Comparison of ENCODE assay signal across 29 cellular contexts in the genomic region with DNA sequence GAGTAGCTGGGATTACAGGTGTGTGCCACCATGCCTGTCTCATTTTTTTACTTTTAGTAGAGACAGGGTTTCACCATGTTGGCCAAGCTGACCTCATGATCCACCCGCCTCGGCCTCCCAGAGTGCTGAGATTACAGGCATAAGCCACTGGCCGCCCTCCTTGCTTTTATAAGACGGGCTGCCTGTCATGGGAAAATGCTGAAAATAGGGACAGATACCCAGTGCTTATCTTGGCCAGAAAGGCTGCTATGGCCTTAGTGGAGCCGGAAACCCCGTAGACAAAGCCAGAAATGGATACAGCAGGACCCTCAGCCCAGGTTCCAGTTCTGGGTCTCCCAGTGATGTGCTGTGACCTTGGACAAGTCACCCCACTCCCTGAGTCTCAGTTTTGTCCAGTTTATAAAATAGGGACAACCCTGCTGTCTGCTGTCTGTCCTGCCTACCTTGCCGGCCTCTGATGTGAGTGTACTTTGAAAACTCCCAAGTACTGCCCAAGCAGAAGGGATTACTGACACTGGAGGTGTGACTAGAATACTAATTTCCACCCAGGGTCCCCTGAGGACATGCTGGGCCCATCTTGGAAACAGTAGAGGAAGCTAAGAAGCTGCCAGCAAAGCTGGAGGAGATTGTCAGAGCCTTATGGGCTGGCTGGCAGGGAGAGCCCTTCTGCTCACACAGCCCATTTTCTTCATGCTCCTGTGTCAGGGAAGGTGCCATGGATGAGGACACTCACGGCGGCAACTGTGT. TPM values are rescaled to one million over a fixed set of nuclear protein-coding genes. Genes with fewer than 3 reads are reported as not detected.
DNase-seq lines count a peak whose midpoint lies in the region; ATAC-seq lines count a peak whose summit lies in the region.
"Had no signal": no experiment of that assay in that cellular context is flagged by ENCODE, and none has a peak within 500 bp of the region (broad histone marks: within the 10 kb centered on the region; RNA-seq: fewer than 3 reads in every experiment).

No MANE protein-coding gene starts in this region.

- no peak overlapping the region for H3K4me3 ChIP-seq in skeletal muscle satellite cell (ENCODE audit: low read length)
- H3K4me3 ChIP-seq: dorsolateral prefrontal cortex, heart right ventricle, right lobe of liver had no signal

- H3K9ac ChIP-seq in skeletal muscle satellite cell (ENCODE audit: low read depth, low read length): peak overlapping the region; percentile 23
- H3K9ac ChIP-seq: KMS-11, parathyroid adenoma had no signal

- no peaks in the 10 kb centered on the region for H3K36me3 ChIP-seq in skeletal muscle satellite cell (ENCODE audit: insufficient read depth, low read length)
- H3K36me3 ChIP-seq: heart right ventricle, right lobe of liver had no signal

- peaks cover 48% of the 10 kb centered on the region for H3K4me1 ChIP-seq in skeletal muscle satellite cell (ENCODE audit: control insufficient read depth, insufficient read depth, low read length)
- H3K4me1 ChIP-seq: parathyroid adenoma, right lobe of liver had no signal

- H3K27me3 ChIP-seq in skeletal muscle satellite cell (ENCODE audit: control insufficient read depth, insufficient read depth, low read length): no peaks in the 10 kb centered on the region
- H3K27me3 ChIP-seq: dorsolateral prefrontal cortex, heart right ventricle, right lobe of liver had no signal

- in situ Hi-C loops in G401 (cut with HindIII; ENCODE audit: low sequenced_read_pairs): no loop called here

- peak; percentile 64 for DNase-seq in G401 (ENCODE audit: low spot score)
- DNase-seq in astrocyte of the hippocampus (ENCODE audit: low read depth, low spot score): peak; percentile 83
- peak; percentile 57 for DNase-seq in left kidney (ENCODE audit: low read depth, low spot score)
- no peak for DNase-seq in iPS-NIHi7 (ENCODE audit: extremely low spot score)
- no peak for DNase-seq in NCI-H146 (lab: John Stamatoyannopoulos, UW)
- no peak for DNase-seq in stimulated activated CD4-positive, alpha-beta T cell treated with anti-CD3 and anti-CD28 coated beads, Interleukin-4, amount 100 ng/mL, for 4 hours
- DNase-seq: activated B cell treated with CpG ODN at 0.5 μM for 24 hours; activated CD4-positive, alpha-beta memory T cell treated with anti-CD3 and anti-CD28 coated beads for 36 hours; activated CD8-positive, alpha-beta memory T cell treated with anti-CD3 and anti-CD28 coated beads, Interleukin-2, amount 50 U/mL, for 48 hours; CD4-positive, alpha-beta T cell; dorsolateral prefrontal cortex; GDM1; heart right ventricle; left colon; MV-4-11; naive thymus-derived CD4-positive, alpha-beta T cell; NCI-H1930; NCI-H226; NCI-H774; right lobe of liver; stimulated activated CD4-positive, alpha-beta T cell treated with anti-CD3 and anti-CD28 coated beads, Interleukin-15, amount 100 ng/mL, for 24 hours; stimulated activated naive CD8-positive, alpha-beta T cell treated with anti-CD3 and anti-CD28 coated beads, Interleukin-15, amount 100 ng/mL, for 72 hours; trophoblast cell had no signal

- no peak overlapping the region for H3K4me2 ChIP-seq in skeletal muscle satellite cell (ENCODE audit: low read length)
- H3K4me2 ChIP-seq: KMS-11 had no signal

- no peak for ATAC-seq in GM19455 (IDR thresholded peaks at IDR 0.05; ENCODE audit: unreplicated experiment)
- ATAC-seq: activated naive CD4-positive, alpha-beta T cell treated with anti-CD3 and anti-CD28 coated beads, Interleukin-2, amount 50 U/mL, for 72 hours; activated T-helper 17 cell treated with anti-CD3 and anti-CD28 coated beads, Interleukin-2, amount 50 U/mL, for 72 hours; left colon; naive thymus-derived CD4-positive, alpha-beta T cell; right lobe of liver; stimulated activated naive CD8-positive, alpha-beta T cell treated with anti-CD3 and anti-CD28 coated beads, Interleukin-15, amount 100 ng/mL, for 72 hours had no signal

- H3K9me3 ChIP-seq in skeletal muscle satellite cell (replicated peaks; ENCODE audit: low read length): no peaks in the 10 kb centered on the region
- H3K9me3 ChIP-seq: right lobe of liver had no signal

RNA-seq across cellular contexts. Expression of a gene that starts 59.6 kb away (rescaled TPM):
- 0.31 TPM in 1 of 2 replicates, not detected in the other for total RNA-seq in G401 (2014; rRNA removed; shearing (Covaris generic))
- total RNA-seq in skeletal muscle satellite cell (2012; rRNA removed): 2.8 and 6.6 TPM in 2 replicates

Comparison
In these comparisons a context has a peak if more than half of its experiments do, and no peak if none do; other contexts are left out.
1. DNase-seq: peak in G401 (single experiment), astrocyte of the hippocampus (single experiment) and left kidney (single experiment); none in iPS-NIHi7 (single experiment), NCI-H146 (single experiment) and stimulated activated CD4-positive, alpha-beta T cell treated with anti-CD3 and anti-CD28 coated beads, Interleukin-4, amount 100 ng/mL, for 4 hours (0 of 2).